In genomic region chr16:53412549-53412948, GRCh38 we compare ENCODE assay signal across 9 cellular contexts.
"Had no signal": no experiment of that assay in that cellular context is flagged by ENCODE, and none has a peak within 500 bp of the region (broad histone marks: within the 10 kb centered on the region; RNA-seq: fewer than 3 reads in every experiment).

No MANE protein-coding gene starts in this region.

- DNase-seq: H9, HCEC 1CT, IMR-90, KG1 had no signal

- ATAC-seq: GM23338, K562 had no signal

- H3K4me3 ChIP-seq: GM23338, K562 had no signal

- FAIRE-seq: H1, H54 had no signal

- H3K27ac ChIP-seq: HL-60 had no signal
